In genomic region chr12:122878780-122879612, GRCh38 we compare ENCODE assay signal across 16 cellular contexts. TPM values are rescaled to one million over a fixed set of nuclear protein-coding genes. Genes with fewer than 3 reads are reported as not detected.
DNase-seq lines count a peak whose midpoint lies in the region; ATAC-seq and TF ChIP-seq lines count a peak whose summit lies in the region.
"Had no signal": no experiment of that assay in that cellular context is flagged by ENCODE, and none has a peak within 500 bp of the region (broad histone marks: within the 10 kb centered on the region; RNA-seq: fewer than 3 reads in every experiment).

No MANE protein-coding gene starts in this region.

- H3K4me1 ChIP-seq in BLaER1 (peaks cover 100% of the 10 kb centered on the region), endodermal cell (ENCODE audit: control insufficient read depth, insufficient read depth, low read length) (no peaks in the 10 kb centered on the region), neural progenitor cell (peaks cover 8% of the 10 kb centered on the region), HAP-1 (peaks cover 43% of the 10 kb centered on the region)

- no peaks in the 10 kb centered on the region for H3K9me3 ChIP-seq in BLaER1
- no peaks in the 10 kb centered on the region for H3K9me3 ChIP-seq in endodermal cell (ENCODE audit: control insufficient read depth, low read length)
- H3K9me3 ChIP-seq in neural progenitor cell (ENCODE audit: low read depth), result no peaks in the 10 kb centered on the region
- no peaks in the 10 kb centered on the region for H3K9me3 ChIP-seq in HAP-1
- H3K9me3 ChIP-seq: heart right ventricle, left ventricle myocardium inferior had no signal

- peaks cover 35% of the 10 kb centered on the region for H3K79me2 ChIP-seq in neural progenitor cell (ENCODE audit: low read depth)

- 0 out of 2 replicates have a peak, but pooled peaks cover 27% of the 10 kb centered on the region for H3K36me3 ChIP-seq in BLaER1
- peaks cover 7% of the 10 kb centered on the region for H3K36me3 ChIP-seq in endodermal cell (ENCODE audit: control insufficient read depth, insufficient read depth, low read length)
- no peaks in the 10 kb centered on the region for H3K36me3 ChIP-seq in neural progenitor cell
- peaks cover 3% of the 10 kb centered on the region; the same call in 1 of the 2 replicates for H3K36me3 ChIP-seq in HAP-1 (replicated peaks)
- H3K36me3 ChIP-seq: cardiac muscle cell, left ventricle myocardium inferior had no signal

- H3K4me3 Mint-ChIP-seq in endodermal cell (no peak overlapping the region), neural progenitor cell (no peak overlapping the region)

- peaks cover 10% of the 10 kb centered on the region for H3F3A ChIP-seq in neural progenitor cell (ENCODE audit: low read depth)

- no peaks in the 10 kb centered on the region for H3K27me3 ChIP-seq in BLaER1
- H3K27me3 ChIP-seq in endodermal cell (ENCODE audit: control insufficient read depth, insufficient read depth, low read length, poor library complexity, severe bottlenecking), result peaks cover 36% of the 10 kb centered on the region
- H3K27me3 ChIP-seq in neural progenitor cell, result peaks cover 94% of the 10 kb centered on the region
- H3K27me3 ChIP-seq in HAP-1 (ENCODE audit: low read depth), result no peaks in the 10 kb centered on the region
- H3K27me3 ChIP-seq: cardiac muscle cell, heart right ventricle had no signal

- H3K4me1 Mint-ChIP-seq in endodermal cell, result peaks cover 10% of the 10 kb centered on the region
- peaks cover 52% of the 10 kb centered on the region for H3K4me1 Mint-ChIP-seq in neural progenitor cell

- peak overlapping the region; percentile 96 for H3K4me2 ChIP-seq in BLaER1
- no peak overlapping the region for H3K4me2 ChIP-seq in neural progenitor cell

- in situ Hi-C loops in HAP-1 (cut with MboI; ENCODE audit: low sequenced_read_pairs), result no loop called here

- H4K20me1 ChIP-seq in BLaER1 (peaks cover 78% of the 10 kb centered on the region), neural progenitor cell (ENCODE audit: low read depth) (peaks cover 100% of the 10 kb centered on the region)

- no peaks in the 10 kb centered on the region for H3K9me3 Mint-ChIP-seq in endodermal cell
- no peaks in the 10 kb centered on the region for H3K9me3 Mint-ChIP-seq in neural progenitor cell

- WGBS in endodermal cell (ENCODE audit: insufficient coverage in 1 of 2, insufficient read length in 1 of 2), 2 experiments, result 88 to 90% methylated on average over 14 to 17 of the region's 17 CpGs

- TF ChIP-seq CTCF in endodermal cell (conservative IDR thresholded peaks at IDR 0.05), result no peak
- TF ChIP-seq CTCF in neural progenitor cell (IDR thresholded peaks at IDR 0.05), result no peak

- peaks cover 11% of the 10 kb centered on the region for H3K36me3 Mint-ChIP-seq in endodermal cell (ENCODE audit: low read depth)
- H3K36me3 Mint-ChIP-seq in neural progenitor cell, result peaks cover 1% of the 10 kb centered on the region

- H3K27me3 Mint-ChIP-seq in endodermal cell (ENCODE audit: insufficient read depth) (peaks cover 74% of the 10 kb centered on the region), neural progenitor cell (ENCODE audit: insufficient read depth, low read depth) (peaks cover 2% of the 10 kb centered on the region)

- H3K27ac Mint-ChIP-seq in endodermal cell (no peak overlapping the region), neural progenitor cell (peak overlapping the region; percentile 52)

- H3K9ac ChIP-seq in BLaER1 (peak overlapping the region; percentile 33; the same call in 1 of the 2 replicates), endodermal cell (ENCODE audit: extremely low read depth, low read length, poor library complexity, severe bottlenecking) (no peak overlapping the region), neural progenitor cell (no peak overlapping the region)
- H3K9ac ChIP-seq: parathyroid adenoma had no signal

- H2AFZ ChIP-seq in neural progenitor cell (replicated peaks), result no peak overlapping the region
- H2AFZ ChIP-seq: parathyroid adenoma had no signal

- ATAC-seq in HG03196 (IDR thresholded peaks at IDR 0.05; ENCODE audit: unreplicated experiment), result no peak
- no peak for ATAC-seq in GM21515 (IDR thresholded peaks at IDR 0.05; ENCODE audit: unreplicated experiment)

- DNase-seq in LHCN-M2 (ENCODE audit: low read depth) (peak; percentile 76), endodermal cell (peak; percentile 49), neural progenitor cell (ENCODE audit: low spot score) (no peak), HAP-1 (ENCODE audit: low spot score in 2 of 2) (no peak), NOMO-1 (lab: John Stamatoyannopoulos, UW; ENCODE audit: unreplicated experiment in 2 of 2) (no peak)
- DNase-seq: activated CD4-positive, alpha-beta T cell treated with anti-CD3 and anti-CD28 coated beads, Interleukin-2, amount 50 U/mL, for 1 hour; activated gamma-delta T cell; AML-193; heart right ventricle; left ventricle myocardium inferior; NCI-H446 had no signal

- H3K4me3 ChIP-seq in BLaER1 (no peak overlapping the region), endodermal cell (ENCODE audit: low read length) (no peak overlapping the region), neural progenitor cell (no peak overlapping the region), HAP-1 (no peak overlapping the region)
- H3K4me3 ChIP-seq: cardiac muscle cell, heart right ventricle, left ventricle myocardium inferior had no signal

- peak overlapping the region; percentile 60 for H3K27ac ChIP-seq in BLaER1
- H3K27ac ChIP-seq in endodermal cell (ENCODE audit: low read depth, low read length), result no peak overlapping the region
- no peak overlapping the region for H3K27ac ChIP-seq in neural progenitor cell
- H3K27ac ChIP-seq: cardiac muscle cell, parathyroid adenoma had no signal

RNA-seq across cellular contexts. Expression of gene VPS37B, which starts 16.9 kb away (rescaled TPM):
- total RNA-seq in LHCN-M2 (2014; rRNA removed) (62.8 and 66.0 TPM in 2 replicates), endodermal cell (10 to 100 TPM; 22.7 to 24.1 TPM), neural progenitor cell (ENCODE audit: low replicate concordance) (19.4 and 23.9 TPM in 2 replicates)
- 28.6 TPM for polyA plus RNA-seq in LHCN-M2 (2012)
- polyA plus RNA-seq in endodermal cell (2013, experiment 1 of 2), result 28.1 TPM
- polyA plus RNA-seq in endodermal cell (2013, experiment 2 of 2), result 28.9 TPM

RNA-seq across cellular contexts. Expression of gene HIP1R, which starts 43.7 kb away (rescaled TPM):
- total RNA-seq in LHCN-M2 (2014; rRNA removed) (14.1 and 15.6 TPM in 2 replicates), endodermal cell (10 to 100 TPM; 24.5 to 24.9 TPM), neural progenitor cell (ENCODE audit: low replicate concordance) (19.3 and 25.6 TPM in 2 replicates)
- 8.2 TPM for polyA plus RNA-seq in LHCN-M2 (2012)
- polyA plus RNA-seq in endodermal cell (2013, experiment 1 of 2), result 22.0 TPM
- polyA plus RNA-seq in endodermal cell (2013, experiment 2 of 2), result 21.2 TPM

Comparison
In these comparisons a context has a peak if more than half of its experiments do, and no peak if none do; other contexts are left out.
1. DNase-seq: peak in LHCN-M2 (single experiment) and endodermal cell (single experiment); none in neural progenitor cell (single experiment), HAP-1 (0 of 2) and NOMO-1 (0 of 2).